26 cellular contexts compared by ENCODE assay signal in the genomic region with DNA sequence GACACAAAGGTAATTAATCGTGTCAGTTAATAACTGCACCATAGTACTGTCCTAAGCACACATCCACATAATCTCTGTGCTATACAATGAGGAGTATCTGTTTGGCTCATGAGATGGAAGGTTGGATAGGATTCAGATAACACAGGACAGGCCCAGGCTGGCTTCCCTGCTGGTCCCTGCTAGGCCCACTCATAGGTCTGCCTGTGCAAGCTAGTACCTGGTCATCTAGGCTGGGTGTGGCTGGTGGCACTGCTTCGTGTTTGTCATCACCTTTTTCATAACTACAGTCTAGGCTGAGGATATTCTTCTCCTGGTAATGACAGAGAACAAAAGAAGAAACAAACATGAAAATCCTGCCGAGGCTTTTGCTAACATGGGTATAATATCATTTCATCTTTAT.
"Had no signal": no experiment of that assay in that cellular context is flagged by ENCODE, and none has a peak within 500 bp of the region (broad histone marks: within the 10 kb centered on the region; RNA-seq: fewer than 3 reads in every experiment).

No MANE protein-coding gene starts in this region.

- H3K36me3 ChIP-seq: adrenal gland, ascending aorta, esophagus muscularis mucosa, gastroesophageal sphincter, heart right ventricle had no signal

- H3K4me3 ChIP-seq: adrenal gland, ascending aorta, esophagus muscularis mucosa, gastroesophageal sphincter, heart right ventricle had no signal

- H3K27me3 ChIP-seq: adrenal gland, ascending aorta, esophagus muscularis mucosa, gastroesophageal sphincter, heart right ventricle had no signal

- DNase-seq: activated CD4-positive, alpha-beta memory T cell treated with anti-CD3 and anti-CD28 coated beads for 36 hours; activated CD4-positive, alpha-beta T cell treated with anti-CD3 and anti-CD28 coated beads for 36 hours; activated CD4-positive, alpha-beta T cell treated with anti-CD3 and anti-CD28 coated beads, Interleukin-2, amount 10 ng/mL, durations not matched to agents 24 days and 14 days; activated CD4-positive, CD25-positive, alpha-beta regulatory T cell; activated CD4-positive, CD25-positive, alpha-beta regulatory T cell treated with anti-CD3 and anti-CD28 coated beads, Interleukin-2, amount 50 U/mL, for 72 hours; activated CD8-positive, alpha-beta memory T cell treated with anti-CD3 and anti-CD28 coated beads, Interleukin-2, amount 10 ng/mL, durations not matched to agents 7 days and 5 days; activated CD8-positive, alpha-beta memory T cell treated with anti-CD3 and anti-CD28 coated beads, Interleukin-2, amount 50 U/mL, for 4 hours; activated CD8-positive, alpha-beta T cell treated with anti-CD3 and anti-CD28 coated beads, Interleukin-2, amount 10 ng/mL, durations not matched to agents 7 days and 5 days; activated effector memory CD4-positive, alpha-beta T cell treated with anti-CD3 and anti-CD28 coated beads, Interleukin-2, amount 50 U/mL, for 16 hours; activated naive CD4-positive, alpha-beta T cell treated with anti-CD3 and anti-CD28 coated beads for 36 hours; activated naive CD8-positive, alpha-beta T cell treated with anti-CD3 and anti-CD28 coated beads for 36 hours; activated naive CD8-positive, alpha-beta T cell treated with anti-CD3 and anti-CD28 coated beads, Interleukin-2, amount 50 U/mL, for 24 hours; activated T-cell treated with anti-CD3 and anti-CD28 coated beads, Interleukin-2, amount 50 U/mL, for 1 hour; activated T-cell treated with anti-CD3 and anti-CD28 coated beads, Interleukin-2, amount 50 U/mL, for 48 hours; adrenal gland; caudate nucleus; cortex of kidney; dermis blood vessel endothelial cell; effector CD4-positive, alpha-beta T cell; effector memory CD8-positive, alpha-beta T cell; foreskin melanocyte; heart right ventricle; T-helper 2 cell had no signal

- H3K9me3 ChIP-seq: adrenal gland, ascending aorta, esophagus muscularis mucosa, gastroesophageal sphincter, heart right ventricle had no signal

- H3K27ac ChIP-seq: adrenal gland, ascending aorta, esophagus muscularis mucosa, gastroesophageal sphincter, heart right ventricle had no signal

- H3K4me1 ChIP-seq: adrenal gland, ascending aorta, esophagus muscularis mucosa, gastroesophageal sphincter had no signal
